ENCODE assay signal across 14 cellular contexts in the genomic region with DNA sequence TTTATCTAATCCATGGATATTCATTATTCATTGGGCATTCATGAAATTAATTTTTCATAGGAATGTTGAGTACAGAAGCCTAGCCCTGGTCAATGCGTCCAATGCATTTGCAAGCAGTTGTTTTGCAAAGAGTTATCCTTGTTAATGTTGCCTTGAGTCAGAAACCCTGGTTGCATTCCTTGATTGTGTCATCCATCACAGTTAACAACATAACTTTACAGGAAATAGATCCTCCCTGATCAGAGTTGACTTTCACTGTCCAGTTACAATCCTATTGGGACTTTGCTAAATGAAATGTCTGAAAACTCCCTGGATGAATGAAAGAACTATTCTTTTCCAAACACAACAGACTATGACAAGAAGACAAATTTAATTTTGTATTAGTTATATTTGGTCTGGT.
"Had no signal": no experiment of that assay in that cellular context is flagged by ENCODE, and none has a peak within 500 bp of the region (broad histone marks: within the 10 kb centered on the region; RNA-seq: fewer than 3 reads in every experiment).

No MANE protein-coding gene starts in this region.

- H3K4me1 ChIP-seq: breast epithelium, lower lobe of right lung, pancreas, upper lobe of right lung had no signal

- H3K36me3 ChIP-seq: breast epithelium, lower lobe of right lung, pancreas, upper lobe of right lung had no signal

- H3K9me3 ChIP-seq: breast epithelium, lower lobe of right lung, pancreas, upper lobe of right lung had no signal

- H3K27me3 ChIP-seq: breast epithelium, pancreas, upper lobe of right lung had no signal

- H3K4me3 ChIP-seq: breast epithelium, lower lobe of right lung, pancreas, upper lobe of right lung had no signal

- H3K27ac ChIP-seq: breast epithelium, lower lobe of right lung, pancreas, upper lobe of right lung had no signal

- DNase-seq: activated CD4-positive, alpha-beta T cell treated with anti-CD3 and anti-CD28 coated beads, Interleukin-2, amount 10 ng/mL, durations not matched to agents 7 days and 5 days; activated CD8-positive, alpha-beta memory T cell treated with anti-CD3 and anti-CD28 coated beads for 24 hours; activated naive CD8-positive, alpha-beta T cell treated with anti-CD3 and anti-CD28 coated beads for 36 hours; aorta; dermis blood vessel endothelial cell; head of caudate nucleus; immature natural killer cell; left colon; lower lobe of right lung; midbrain; pancreas; T-helper 9 cell; upper lobe of right lung had no signal
